1 cellular context compared by ENCODE assay signal in genomic region chr15:88627463-88627862, GRCh38.
TF ChIP-seq lines count a peak whose summit lies in the region.

No MANE protein-coding gene starts in this region.

TF ChIP-seq in SK-N-SH, 30 proteins besides CTCF, POLR2A, EP300 and RAD21 (continued from another document):
- TF ChIP-seq REST (IDR thresholded peaks at IDR 0.05; ENCODE audit: low read depth, low read length) (no peak), RXRA (IDR thresholded peaks at IDR 0.05; ENCODE audit: borderline replicate concordance, low read depth) (no peak), ELF1 (IDR thresholded peaks at IDR 0.05) (no peak), SIN3A (IDR thresholded peaks at IDR 0.05; ENCODE audit: borderline replicate concordance, low read depth, low read length) (no peak), USF1 (IDR thresholded peaks at IDR 0.05; ENCODE audit: borderline replicate concordance, low read depth) (no peak), TEAD4 (IDR thresholded peaks at IDR 0.05; ENCODE audit: borderline replicate concordance, insufficient read depth) (no peak), RCOR1 (IDR thresholded peaks at IDR 0.05; ENCODE audit: low read length) (no peak), GATA2 (CRISPR knock-in tag; IDR thresholded peaks at IDR 0.05) (no peak), MXI1 (IDR thresholded peaks at IDR 0.05; ENCODE audit: low read depth, low read length) (no peak), EZH2phosphoT487 (IDR thresholded peaks at IDR 0.05; ENCODE audit: borderline replicate concordance, low read depth) (no peak)
- TF ChIP-seq, protein P1, sequence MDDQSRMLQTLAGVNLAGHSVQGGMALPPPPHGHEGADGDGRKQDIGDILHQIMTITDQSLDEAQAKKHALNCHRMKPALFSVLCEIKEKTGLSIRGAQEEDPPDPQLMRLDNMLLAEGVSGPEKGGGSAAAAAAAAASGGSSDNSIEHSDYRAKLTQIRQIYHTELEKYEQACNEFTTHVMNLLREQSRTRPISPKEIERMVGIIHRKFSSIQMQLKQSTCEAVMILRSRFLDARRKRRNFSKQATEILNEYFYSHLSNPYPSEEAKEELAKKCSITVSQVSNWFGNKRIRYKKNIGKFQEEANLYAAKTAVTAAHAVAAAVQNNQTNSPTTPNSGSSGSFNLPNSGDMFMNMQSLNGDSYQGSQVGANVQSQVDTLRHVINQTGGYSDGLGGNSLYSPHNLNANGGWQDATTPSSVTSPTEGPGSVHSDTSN (IDR thresholded peaks at IDR 0.05) = no peak
